ENCODE assay signal across 8 cellular contexts in the genomic region with DNA sequence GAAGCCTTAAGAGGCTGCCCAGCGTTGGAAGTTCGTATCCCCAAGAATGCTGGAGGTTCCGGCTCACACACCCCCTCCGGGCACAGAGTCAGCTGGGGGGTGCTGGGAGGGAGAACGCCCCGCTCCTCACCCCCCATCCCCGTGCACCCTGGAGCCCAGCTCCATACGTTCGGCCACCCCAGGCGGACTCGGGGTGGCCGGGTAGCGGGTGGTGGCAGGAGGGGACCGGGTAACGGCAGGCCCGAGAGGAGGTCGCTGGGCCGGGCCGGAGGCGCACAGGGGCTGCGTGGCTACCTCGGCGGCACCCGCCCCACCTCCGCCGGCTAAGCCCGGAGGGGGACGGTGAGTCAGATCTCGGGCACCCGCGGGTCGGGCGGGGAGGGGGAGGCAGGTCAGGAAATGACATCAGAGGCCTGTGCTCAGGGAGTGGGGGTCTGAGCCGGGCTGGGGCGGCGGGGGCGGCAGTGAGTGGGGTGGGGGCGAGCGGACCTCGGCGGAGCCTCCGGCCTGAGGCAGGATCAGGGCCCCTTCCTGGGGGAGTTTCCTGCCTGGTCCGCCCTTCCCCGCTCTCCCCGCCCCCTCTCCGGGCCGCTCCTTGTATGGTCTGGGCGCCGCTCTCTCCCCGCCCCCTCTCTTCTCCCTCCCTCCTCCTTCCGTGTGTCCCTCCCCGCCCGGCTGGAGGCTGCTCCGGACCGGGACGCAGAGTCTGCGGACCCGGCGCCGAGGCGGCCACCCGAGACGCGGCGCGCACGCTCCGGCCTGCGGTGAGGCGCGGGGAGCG. TPM values are rescaled to one million over a fixed set of nuclear protein-coding genes. Genes with fewer than 3 reads are reported as not detected.
DNase-seq lines count a peak whose midpoint lies in the region; TF ChIP-seq lines count a peak whose summit lies in the region.

A gene with protein sequence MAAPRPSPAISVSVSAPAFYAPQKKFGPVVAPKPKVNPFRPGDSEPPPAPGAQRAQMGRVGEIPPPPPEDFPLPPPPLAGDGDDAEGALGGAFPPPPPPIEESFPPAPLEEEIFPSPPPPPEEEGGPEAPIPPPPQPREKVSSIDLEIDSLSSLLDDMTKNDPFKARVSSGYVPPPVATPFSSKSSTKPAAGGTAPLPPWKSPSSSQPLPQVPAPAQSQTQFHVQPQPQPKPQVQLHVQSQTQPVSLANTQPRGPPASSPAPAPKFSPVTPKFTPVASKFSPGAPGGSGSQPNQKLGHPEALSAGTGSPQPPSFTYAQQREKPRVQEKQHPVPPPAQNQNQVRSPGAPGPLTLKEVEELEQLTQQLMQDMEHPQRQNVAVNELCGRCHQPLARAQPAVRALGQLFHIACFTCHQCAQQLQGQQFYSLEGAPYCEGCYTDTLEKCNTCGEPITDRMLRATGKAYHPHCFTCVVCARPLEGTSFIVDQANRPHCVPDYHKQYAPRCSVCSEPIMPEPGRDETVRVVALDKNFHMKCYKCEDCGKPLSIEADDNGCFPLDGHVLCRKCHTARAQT (plus strand): TSS at position 700 of the 781 bp plus-strand sequence. CDS start 227 bp downstream, outside the sequence.

- peaks cover 22% of the 10 kb centered on the region for H4K20me1 ChIP-seq in GM23248 (ENCODE audit: insufficient read depth)
- no peaks in the 10 kb centered on the region for H4K20me1 ChIP-seq in Karpas-422 (ENCODE audit: insufficient read depth, low read depth, low read length)

- H3K4me1 ChIP-seq in GM23248 (ENCODE audit: insufficient read depth) (peaks cover 37% of the 10 kb centered on the region), Karpas-422 (ENCODE audit: low read length) (peaks cover 9% of the 10 kb centered on the region), SJCRH30 (peaks cover 29% of the 10 kb centered on the region), neuron (ENCODE audit: insufficient read depth, low read length) (peaks cover 17% of the 10 kb centered on the region), subcutaneous abdominal adipose tissue (ENCODE audit: control insufficient read depth in 5 of 5, insufficient read depth in 5 of 5, low read length in 5 of 5) (peaks cover 9 to 60% (median 56%) of the 10 kb centered on the region in 5 donors)

- H3K9ac ChIP-seq in GM23248 = peak within 1 kb of the TSS; percentile 98
- H3K9ac ChIP-seq in Karpas-422 (ENCODE audit: low read length) = peak within 1 kb of the TSS; percentile 85
- peak within 1 kb of the TSS; percentile 81 to 98 (median 93) for H3K9ac ChIP-seq in subcutaneous abdominal adipose tissue (ENCODE audit: low read length in 5 of 5)

- peak within 1 kb of the TSS; percentile 98 for H3K27ac ChIP-seq in GM23248
- no peak within 1 kb of the TSS for H3K27ac ChIP-seq in Karpas-422 (ENCODE audit: low read length)
- peak within 1 kb of the TSS; percentile 89 for H3K27ac ChIP-seq in SJCRH30
- peak within 1 kb of the TSS; percentile 96 for H3K27ac ChIP-seq in subcutaneous abdominal adipose tissue (ENCODE audit: low read depth, low read length)

- H3K36me3 ChIP-seq in GM23248 (ENCODE audit: low read depth) (peaks cover 5% of the 10 kb centered on the region; the same call in 1 of the 2 replicates), Karpas-422 (ENCODE audit: insufficient read depth, low read length) (no peaks in the 10 kb centered on the region), SJCRH30 (peaks cover 7% of the 10 kb centered on the region), neuron (ENCODE audit: insufficient read depth, low read length) (peaks cover 4% of the 10 kb centered on the region), subcutaneous abdominal adipose tissue (ENCODE audit: control insufficient read depth in 5 of 5, insufficient read depth in 5 of 5, low read length in 5 of 5) (peaks cover 0 to 15% (median 2%) of the 10 kb centered on the region in 5 donors)

- no peaks in the 10 kb centered on the region for H3K27me3 ChIP-seq in GM23248 (replicated peaks; ENCODE audit: insufficient read depth)
- no peaks in the 10 kb centered on the region for H3K27me3 ChIP-seq in Karpas-422 (ENCODE audit: low read length)
- H3K27me3 ChIP-seq in SJCRH30 = no peaks in the 10 kb centered on the region
- no peaks in the 10 kb centered on the region for H3K27me3 ChIP-seq in neuron (ENCODE audit: insufficient read depth, low read length)
- H3K27me3 ChIP-seq in subcutaneous abdominal adipose tissue (ENCODE audit: control insufficient read depth in 5 of 5, insufficient read depth in 4 of 5, low read length in 5 of 5) = no peaks in the 10 kb centered on the region

- H3K9me2 ChIP-seq in GM23248 (ENCODE audit: insufficient read depth) (no peaks in the 10 kb centered on the region), Karpas-422 (replicated peaks; ENCODE audit: insufficient read depth, low read length) (no peaks in the 10 kb centered on the region)

- TF ChIP-seq CTCF in foreskin fibroblast (IDR thresholded peaks at IDR 0.05; ENCODE audit: low read depth, low read length) = no peak

- H3K4me2 ChIP-seq in GM23248 (ENCODE audit: unreplicated experiment) (peak within 1 kb of the TSS; percentile 99), Karpas-422 (ENCODE audit: low read depth, low read length, poor library complexity, severe bottlenecking) (peak within 1 kb of the TSS; percentile 89)

- peaks cover 69% of the 10 kb centered on the region for H3K79me2 ChIP-seq in GM23248 (ENCODE audit: insufficient read depth)
- no peaks in the 10 kb centered on the region for H3K79me2 ChIP-seq in Karpas-422 (ENCODE audit: low read length)

- WGBS in GM23248 (ENCODE audit: low coverage in 1 of 2, low lambda C conversion rate in 2 of 2, missing lambda C conversion rate in 2 of 2), 2 experiments = 1% methylated on average over 31 to 62 of the region's 72 CpGs

- DNase-seq in EH (ENCODE audit: low read depth) (peak; percentile 98), GM23248 (peak; percentile 97), Karpas-422 (peak; percentile 91), SJCRH30 (peak; percentile 94), foreskin fibroblast (peak; percentile 97 to 98)
- peak; percentile 82 for DNase-seq in activated gamma-delta T cell treated with anti-CD3 and anti-CD28 coated beads, Interleukin-2, amount 50 U/mL, for 16 hours (ENCODE audit: low read depth)

- H3F3A ChIP-seq in GM23248 (ENCODE audit: insufficient read depth) = peaks cover 37% of the 10 kb centered on the region

- H2AFZ ChIP-seq in GM23248 (peak within 1 kb of the TSS; percentile 87), Karpas-422 (ENCODE audit: low read length) (peak within 1 kb of the TSS; percentile 82), neuron (ENCODE audit: low read depth, low read length) (peak within 1 kb of the TSS; percentile 98)

- H3K9me3 ChIP-seq in GM23248 (ENCODE audit: low read depth) (no peaks in the 10 kb centered on the region), Karpas-422 (ENCODE audit: low read length) (no peaks in the 10 kb centered on the region), SJCRH30 (replicated peaks) (no peaks in the 10 kb centered on the region), neuron (ENCODE audit: low read length) (no peaks in the 10 kb centered on the region), subcutaneous abdominal adipose tissue (ENCODE audit: control insufficient read depth in 5 of 5, low read length in 5 of 5) (no peaks in the 10 kb centered on the region)

- in situ Hi-C loops in GM23248 (cut with MboI) = no loop called here

- H3K4me3 ChIP-seq in GM23248 (peak within 1 kb of the TSS; percentile 98), Karpas-422 (ENCODE audit: low read length) (peak within 1 kb of the TSS; percentile 83), SJCRH30 (peak within 1 kb of the TSS; percentile 98), foreskin fibroblast (ENCODE audit: low read depth in 1 of 2, low read length in 2 of 2) (peak within 1 kb of the TSS; percentile 77 to 95), neuron (ENCODE audit: low read length) (peak within 1 kb of the TSS; percentile 90), subcutaneous abdominal adipose tissue (ENCODE audit: low read depth in 1 of 5, low read length in 5 of 5) (peak within 1 kb of the TSS; percentile 75 to 88 (median 84))

RNA-seq across cellular contexts. Expression of the gene that starts here (rescaled TPM):
- 140 and 148 TPM in 2 replicates for total RNA-seq in GM23248 (2014; rRNA removed; shearing (Covaris generic))
- 380 and 396 TPM in 2 replicates for polyA plus RNA-seq in GM23248 (2016; fragmentation: Nextera tagmentation; extraction: Ambion mirVana)
- total RNA-seq in Karpas-422 (2014; rRNA removed; shearing (Covaris generic); ENCODE audit: low replicate concordance) = 9.2 and 12.0 TPM in 2 replicates
- total RNA-seq in SJCRH30 (2014; rRNA removed; shearing (Covaris generic)) = 34.6 and 35.9 TPM in 2 replicates
